8 cellular contexts compared by ENCODE assay signal in the genomic region with DNA sequence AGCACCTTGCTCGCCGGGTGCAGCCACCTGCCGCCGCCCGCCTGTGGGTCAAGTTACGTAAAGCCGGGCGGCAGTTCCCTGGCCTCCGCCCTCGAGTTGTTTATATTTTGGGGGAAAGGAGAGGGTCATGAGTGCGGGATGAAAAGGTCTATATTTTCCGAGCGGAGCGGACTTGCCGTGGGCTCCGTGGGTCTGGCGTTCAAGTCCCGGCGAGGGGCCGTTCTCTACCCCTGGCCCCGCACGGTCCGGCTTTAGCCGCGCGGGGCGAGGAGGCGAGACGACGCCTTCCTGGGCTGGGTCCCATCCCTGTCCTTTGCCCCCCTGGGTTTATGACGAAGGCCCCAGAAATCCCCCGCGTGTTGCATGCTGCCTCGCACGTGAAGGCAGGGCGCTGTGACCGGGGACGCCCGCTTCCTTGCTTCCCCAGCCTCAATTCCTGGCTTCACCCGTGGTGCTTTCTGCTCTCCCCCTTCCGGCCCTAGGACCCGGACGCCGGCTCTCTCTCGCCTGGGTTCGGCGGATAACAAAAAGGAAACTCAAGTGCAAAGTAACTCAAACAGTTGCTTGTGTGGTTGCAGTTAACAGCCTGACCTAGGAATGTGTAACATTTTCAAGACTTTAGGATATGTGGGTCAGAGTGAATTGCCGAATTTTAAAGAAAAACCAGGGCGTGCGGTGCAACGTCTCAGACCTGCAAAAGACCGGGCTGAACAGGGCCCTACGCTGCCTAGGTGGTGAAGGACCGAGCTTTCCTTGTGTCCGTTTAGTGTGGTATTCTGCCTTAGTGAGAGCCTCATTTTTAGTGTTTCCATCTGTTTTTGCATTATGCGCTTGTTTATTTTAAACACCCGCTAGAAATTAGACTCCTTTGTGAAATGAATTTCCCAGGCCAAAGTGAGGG. TPM values are rescaled to one million over a fixed set of nuclear protein-coding genes. Genes with fewer than 3 reads are reported as not detected.
DNase-seq lines count a peak whose midpoint lies in the region; ATAC-seq and FAIRE-seq lines count a peak whose summit lies in the region.

No MANE protein-coding gene starts in this region.

- no peaks in the 10 kb centered on the region for H3K9me3 ChIP-seq in neuron (ENCODE audit: low read length)

- peak overlapping the region; percentile 27 for H3K27ac ChIP-seq in temporal lobe (ENCODE audit: low read depth, low read length)

- H3K27me3 ChIP-seq in neuron (ENCODE audit: insufficient read depth, low read length): no peaks in the 10 kb centered on the region

- H3K4me1 ChIP-seq in neuron (ENCODE audit: insufficient read depth, low read length): peaks cover 7% of the 10 kb centered on the region

- peak; percentile 20 for DNase-seq in NCI-H2029 treated with DMSO at 0.1 percent for 48 hours (lab: John Stamatoyannopoulos, UW)
- no peak for DNase-seq in NCI-H2029 (lab: John Stamatoyannopoulos, UW)
- DNase-seq in RCC 7860 (ENCODE audit: low spot score): peak; percentile 32
- peak; percentile 41 for DNase-seq in activated T-helper 9 cell treated with anti-CD3 and anti-CD28 coated beads, Interleukin-2, amount 50 U/mL, for 16 hours (ENCODE audit: low read depth)
- DNase-seq in foreskin melanocyte: peak; percentile 24

- ATAC-seq in HG03135 (IDR thresholded peaks at IDR 0.05; ENCODE audit: unreplicated experiment): peak; percentile 18

- no peaks in the 10 kb centered on the region for H3K36me3 ChIP-seq in neuron (ENCODE audit: insufficient read depth, low read length)

- peak overlapping the region; percentile 99 for H2AFZ ChIP-seq in neuron (ENCODE audit: low read depth, low read length)

- FAIRE-seq in RCC 7860 (lab: Jason Lieb, UNC): no peak

- H3K4me3 ChIP-seq in neuron (ENCODE audit: low read length): peak overlapping the region; percentile 99

RNA-seq across cellular contexts. Expression of gene VPS13A, which starts 0.8 kb away (rescaled TPM):
- 19.4 TPM for total RNA-seq in temporal lobe
